8 cellular contexts compared by ENCODE assay signal in genomic region chrX:136251042-136251991, GRCh38. TPM values are rescaled to one million over a fixed set of nuclear protein-coding genes. Genes with fewer than 3 reads are reported as not detected.
A peak's percentile ranks its signal among the peaks of the same experiment; 100 is the strongest.
DNase-seq lines count a peak whose midpoint lies in the region; ATAC-seq and TF ChIP-seq lines count a peak whose summit lies in the region.

Gene MAP7D3 (minus strand): TSS chrX:136251400. CDS start chrX:136251358, 42 bp downstream.

- peaks cover 13% of the 10 kb centered on the region for H3K4me1 Mint-ChIP-seq in activated CD8-positive, alpha-beta memory T cell treated with anti-CD3 and anti-CD28 coated beads, Interleukin-2, amount 10 ng/mL, durations not matched to agents 7 days and 5 days

- ATAC-seq in HG03060 (IDR thresholded peaks at IDR 0.05; ENCODE audit: low read depth, unreplicated experiment): peak; percentile 36
- peak; percentile 96 for ATAC-seq in activated CD8-positive, alpha-beta memory T cell treated with anti-CD3 and anti-CD28 coated beads, Interleukin-2, amount 10 ng/mL, durations not matched to agents 7 days and 5 days

- H3K4me3 ChIP-seq in A673 (ENCODE audit: low read depth, low read length, poor library complexity, severe bottlenecking) (peak within 1 kb of the TSS; percentile 74), mucosa of rectum (ENCODE audit: low read length in 2 of 2) (peak within 1 kb of the TSS; percentile 60 to 64)

- no peaks in the 10 kb centered on the region for H3K36me3 Mint-ChIP-seq in activated CD8-positive, alpha-beta memory T cell treated with anti-CD3 and anti-CD28 coated beads, Interleukin-2, amount 10 ng/mL, durations not matched to agents 7 days and 5 days

- peak within 1 kb of the TSS in 1 of 2 donors; percentile 59 for H3K9ac ChIP-seq in mucosa of rectum (ENCODE audit: low read depth in 1 of 2, low read length in 2 of 2)

- peak within 1 kb of the TSS; percentile 84 for H3K4me3 Mint-ChIP-seq in activated CD8-positive, alpha-beta memory T cell treated with anti-CD3 and anti-CD28 coated beads, Interleukin-2, amount 10 ng/mL, durations not matched to agents 7 days and 5 days

- no peak for TF ChIP-seq CTCF in A673 (conservative IDR thresholded peaks at IDR 0.05; ENCODE audit: low read depth, low read length)

- H3K27me3 Mint-ChIP-seq in activated CD8-positive, alpha-beta memory T cell treated with anti-CD3 and anti-CD28 coated beads, Interleukin-2, amount 10 ng/mL, durations not matched to agents 7 days and 5 days: no peaks in the 10 kb centered on the region

- H3K4me1 ChIP-seq in A673 (ENCODE audit: insufficient read depth, low read length, poor library complexity, severe bottlenecking): no peaks in the 10 kb centered on the region
- no peaks in the 10 kb centered on the region for H3K4me1 ChIP-seq in mucosa of rectum (ENCODE audit: control insufficient read depth in 2 of 2, insufficient read depth in 2 of 2, low read length in 2 of 2)

- CTCF ChIA-PET in A673 (lab: Charles Lee): no interaction called here
- CTCF ChIA-PET in activated CD8-positive, alpha-beta memory T cell treated with anti-CD3 and anti-CD28 coated beads, Interleukin-2, amount 10 ng/mL, durations not matched to agents 7 days and 5 days (lab: Charles Lee): interaction anchor here (1.0 to 1.6 kb wide), 3 partner anchors 18 to 674 kb away, joined by 3 to 6 read pairs (median 4); no protein-coding TSS in a partner anchor

- H3K27ac ChIP-seq in A673 (ENCODE audit: low read depth, low read length, poor library complexity, severe bottlenecking) (no peak within 1 kb of the TSS), mucosa of rectum (ENCODE audit: low read depth in 2 of 2, low read length in 2 of 2) (peak within 1 kb of the TSS; percentile 35 to 51)

- POLR2A ChIA-PET in A673 (lab: Charles Lee; ENCODE audit: low non-redundant PET): no interaction called here

- no peaks in the 10 kb centered on the region for H3K9me3 Mint-ChIP-seq in activated CD8-positive, alpha-beta memory T cell treated with anti-CD3 and anti-CD28 coated beads, Interleukin-2, amount 10 ng/mL, durations not matched to agents 7 days and 5 days (ENCODE audit: low read depth)

- H3K27ac Mint-ChIP-seq in activated CD8-positive, alpha-beta memory T cell treated with anti-CD3 and anti-CD28 coated beads, Interleukin-2, amount 10 ng/mL, durations not matched to agents 7 days and 5 days: peak within 1 kb of the TSS; percentile 88

- no peaks in the 10 kb centered on the region for H3K27me3 ChIP-seq in A673 (replicated peaks; ENCODE audit: insufficient read depth, low read depth, low read length, poor library complexity)
- H3K27me3 ChIP-seq in mucosa of rectum (ENCODE audit: control insufficient read depth in 2 of 2, insufficient read depth in 2 of 2, low read length in 2 of 2): peaks cover 0 to 15% of the 10 kb centered on the region in 2 donors

- TF ChIP-seq POLR2A in GM18526 (IDR thresholded peaks at IDR 0.05; ENCODE audit: extremely low read depth, insufficient read length): peak; percentile 72

- H3K9me3 ChIP-seq in A673 (ENCODE audit: low read depth, low read length, poor library complexity, severe bottlenecking) (no peaks in the 10 kb centered on the region), mucosa of rectum (ENCODE audit: control insufficient read depth in 2 of 2, low read length in 2 of 2) (no peaks in the 10 kb centered on the region)

- no TSS peak for BruUV-seq in A673 (replicated peaks; lab: Mats Ljungman, UMichigan)

- intact Hi-C loops in A673 (cut with micrococcal nuclease; ENCODE audit: unreplicated experiment): no loop called here

- DNase-seq in A673 (ENCODE audit: low spot score) (peak; percentile 64), NCI-H748 (lab: John Stamatoyannopoulos, UW; ENCODE audit: unreplicated experiment) (peak; percentile 77), epidermal melanocyte (ENCODE audit: insufficient read length, low spot score) (peak; percentile 50)
- DNase-seq in activated CD8-positive, alpha-beta memory T cell treated with anti-CD3 and anti-CD28 coated beads, Interleukin-2, amount 10 ng/mL, durations not matched to agents 7 days and 5 days: peak; percentile 73
- DNase-seq in stimulated activated CD8-positive, alpha-beta memory T cell treated with anti-CD3 and anti-CD28 coated beads, Interleukin-7, amount 100 ng/mL, for 24 hours (ENCODE audit: low read depth): peak; percentile 22

- H3K36me3 ChIP-seq in A673 (ENCODE audit: insufficient read depth, low read length, poor library complexity, severe bottlenecking) (no peaks in the 10 kb centered on the region), mucosa of rectum (ENCODE audit: control insufficient read depth in 2 of 2, insufficient read depth in 2 of 2, low read length in 2 of 2) (no peaks in the 10 kb centered on the region)

RNA-seq across cellular contexts. Expression of gene MAP7D3, which starts in this region (rescaled TPM):
- 12.4 and 12.9 TPM in 2 replicates for total RNA-seq in A673 (2021)
- 10 to 100 TPM; 13.1 to 13.9 TPM for total RNA-seq in activated CD8-positive, alpha-beta memory T cell treated with anti-CD3 and anti-CD28 coated beads, Interleukin-2, amount 10 ng/mL, durations not matched to agents 7 days and 5 days

Comparison
In these comparisons a context has a peak if more than half of its experiments do, and no peak if none do; other contexts are left out.
1. DNase-seq: peak in every context shown above with its lines; median percentile 77 in NCI-H748; 73 in activated CD8-positive, alpha-beta memory T cell treated with anti-CD3 and anti-CD28 coated beads, Interleukin-2, amount 10 ng/mL, durations not matched to agents 7 days and 5 days; 64 in A673; 50 in epidermal melanocyte; 22 in stimulated activated CD8-positive, alpha-beta memory T cell treated with anti-CD3 and anti-CD28 coated beads, Interleukin-7, amount 100 ng/mL, for 24 hours.